ENCODE assay signal across 1 cellular context in genomic region chr7:88628363-88629085, GRCh38.
TF ChIP-seq lines count a peak whose summit lies in the region.

No MANE protein-coding gene starts in this region.

TF ChIP-seq in GM12878, 131 proteins besides CTCF, POLR2A, EP300 and RAD21 (continued from another document and continues in another):
- peak; percentile 81 for TF ChIP-seq SKIL (IDR thresholded peaks at IDR 0.05; ENCODE audit: low read depth, poor library complexity, severe bottlenecking)
- peak in 1 of 2 experiments; percentile 55; a peak in 1 of 4 replicates for TF ChIP-seq SRF (IDR thresholded peaks at IDR 0.05; ENCODE audit: low read depth in 2 of 2, low read length in 2 of 2)
- peak; percentile 96 for TF ChIP-seq ATF2 (IDR thresholded peaks at IDR 0.05; ENCODE audit: low read length)
- peak; percentile 89 for TF ChIP-seq MEF2B (IDR thresholded peaks at IDR 0.05; ENCODE audit: partially characterized antibody, poor library complexity, severe bottlenecking)
- peak; percentile 71 for TF ChIP-seq RUNX3 (IDR thresholded peaks at IDR 0.05; ENCODE audit: low read length)
- no peak for TF ChIP-seq HDAC2 (IDR thresholded peaks at IDR 0.05)
- TF ChIP-seq CHD2 (IDR thresholded peaks at IDR 0.05; ENCODE audit: borderline replicate concordance, low read depth, low read length): peak; percentile 68; the same call in 1 of the 2 replicates
- peak in 1 of 2 experiments; percentile 76; a peak in 1 of 4 replicates for TF ChIP-seq CEBPB (IDR thresholded peaks at IDR 0.05; ENCODE audit: borderline replicate concordance in 1 of 2, low read depth in 2 of 2, low read length in 2 of 2)
- peak; percentile 83 for TF ChIP-seq NR2F1 (conservative IDR thresholded peaks at IDR 0.05)
- TF ChIP-seq YBX1 (IDR thresholded peaks at IDR 0.05): no peak
- TF ChIP-seq EED (IDR thresholded peaks at IDR 0.05; ENCODE audit: low read depth): peak; percentile 81
- no peak for TF ChIP-seq KLF5 (IDR thresholded peaks at IDR 0.05; ENCODE audit: partially characterized antibody)
- TF ChIP-seq CUX1 (IDR thresholded peaks at IDR 0.05; ENCODE audit: insufficient replicate concordance, low read depth, low read length): peak; percentile 80
- peak in 1 of 2 experiments; percentile 24; a peak in 1 of 4 replicates for TF ChIP-seq BHLHE40 (IDR thresholded peaks at IDR 0.05; ENCODE audit: borderline replicate concordance in 1 of 2, low read depth in 2 of 2, low read length in 1 of 2)
- TF ChIP-seq KDM1A (IDR thresholded peaks at IDR 0.05; ENCODE audit: borderline replicate concordance): no peak
- peak; percentile 97 for TF ChIP-seq SPI1 (IDR thresholded peaks at IDR 0.05; ENCODE audit: borderline replicate concordance, insufficient read depth, low read depth, low read length)
- peak; percentile 91 for TF ChIP-seq JUND (IDR thresholded peaks at IDR 0.05; ENCODE audit: low read depth, low read length)
- TF ChIP-seq GABPA (IDR thresholded peaks at IDR 0.05; ENCODE audit: low read depth): peak; percentile 60; the same call in 1 of the 2 replicates
- peak; percentile 86 for TF ChIP-seq CREM (IDR thresholded peaks at IDR 0.05; ENCODE audit: low read depth)
- TF ChIP-seq IRF3 (IDR thresholded peaks at IDR 0.05): no peak
- TF ChIP-seq ZNF24 (IDR thresholded peaks at IDR 0.05): peak; percentile 86
- no peak for TF ChIP-seq SIN3A (IDR thresholded peaks at IDR 0.05; ENCODE audit: low read depth, low read length)
- TF ChIP-seq POU2F2 (IDR thresholded peaks at IDR 0.05; ENCODE audit: borderline replicate concordance, low read depth, low read length): no peak
- TF ChIP-seq SMAD1 (IDR thresholded peaks at IDR 0.05; ENCODE audit: low read depth, partially characterized antibody): peak; percentile 74
- TF ChIP-seq, protein P1, sequence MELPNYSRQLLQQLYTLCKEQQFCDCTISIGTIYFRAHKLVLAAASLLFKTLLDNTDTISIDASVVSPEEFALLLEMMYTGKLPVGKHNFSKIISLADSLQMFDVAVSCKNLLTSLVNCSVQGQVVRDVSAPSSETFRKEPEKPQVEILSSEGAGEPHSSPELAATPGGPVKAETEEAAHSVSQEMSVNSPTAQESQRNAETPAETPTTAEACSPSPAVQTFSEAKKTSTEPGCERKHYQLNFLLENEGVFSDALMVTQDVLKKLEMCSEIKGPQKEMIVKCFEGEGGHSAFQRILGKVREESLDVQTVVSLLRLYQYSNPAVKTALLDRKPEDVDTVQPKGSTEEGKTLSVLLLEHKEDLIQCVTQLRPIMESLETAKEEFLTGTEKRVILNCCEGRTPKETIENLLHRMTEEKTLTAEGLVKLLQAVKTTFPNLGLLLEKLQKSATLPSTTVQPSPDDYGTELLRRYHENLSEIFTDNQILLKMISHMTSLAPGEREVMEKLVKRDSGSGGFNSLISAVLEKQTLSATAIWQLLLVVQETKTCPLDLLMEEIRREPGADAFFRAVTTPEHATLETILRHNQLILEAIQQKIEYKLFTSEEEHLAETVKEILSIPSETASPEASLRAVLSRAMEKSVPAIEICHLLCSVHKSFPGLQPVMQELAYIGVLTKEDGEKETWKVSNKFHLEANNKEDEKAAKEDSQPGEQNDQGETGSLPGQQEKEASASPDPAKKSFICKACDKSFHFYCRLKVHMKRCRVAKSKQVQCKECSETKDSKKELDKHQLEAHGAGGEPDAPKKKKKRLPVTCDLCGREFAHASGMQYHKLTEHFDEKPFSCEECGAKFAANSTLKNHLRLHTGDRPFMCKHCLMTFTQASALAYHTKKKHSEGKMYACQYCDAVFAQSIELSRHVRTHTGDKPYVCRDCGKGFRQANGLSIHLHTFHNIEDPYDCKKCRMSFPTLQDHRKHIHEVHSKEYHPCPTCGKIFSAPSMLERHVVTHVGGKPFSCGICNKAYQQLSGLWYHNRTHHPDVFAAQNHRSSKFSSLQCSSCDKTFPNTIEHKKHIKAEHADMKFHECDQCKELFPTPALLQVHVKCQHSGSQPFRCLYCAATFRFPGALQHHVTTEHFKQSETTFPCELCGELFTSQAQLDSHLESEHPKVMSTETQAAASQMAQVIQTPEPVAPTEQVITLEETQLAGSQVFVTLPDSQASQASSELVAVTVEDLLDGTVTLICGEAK (IDR thresholded peaks at IDR 0.05; ENCODE audit: borderline replicate concordance): 0 out of 2 replicates have a peak, but pooled peaks have one; percentile 18
- TF ChIP-seq WRNIP1 (IDR thresholded peaks at IDR 0.05; ENCODE audit: borderline replicate concordance, low read depth, low read length): no peak
- no peak for TF ChIP-seq CHD1 (IDR thresholded peaks at IDR 0.05; ENCODE audit: low read depth, low read length)
- TF ChIP-seq BMI1 (IDR thresholded peaks at IDR 0.05; ENCODE audit: borderline replicate concordance): peak; percentile 91
- TF ChIP-seq MXI1 (IDR thresholded peaks at IDR 0.05; ENCODE audit: low read depth, low read length): peak; percentile 63; the same call in 1 of the 2 replicates
- no peak for TF ChIP-seq RBBP5 (conservative IDR thresholded peaks at IDR 0.05)
- no peak for TF ChIP-seq SMAD5 (IDR thresholded peaks at IDR 0.05; ENCODE audit: low read depth)
- TF ChIP-seq, protein P2, sequence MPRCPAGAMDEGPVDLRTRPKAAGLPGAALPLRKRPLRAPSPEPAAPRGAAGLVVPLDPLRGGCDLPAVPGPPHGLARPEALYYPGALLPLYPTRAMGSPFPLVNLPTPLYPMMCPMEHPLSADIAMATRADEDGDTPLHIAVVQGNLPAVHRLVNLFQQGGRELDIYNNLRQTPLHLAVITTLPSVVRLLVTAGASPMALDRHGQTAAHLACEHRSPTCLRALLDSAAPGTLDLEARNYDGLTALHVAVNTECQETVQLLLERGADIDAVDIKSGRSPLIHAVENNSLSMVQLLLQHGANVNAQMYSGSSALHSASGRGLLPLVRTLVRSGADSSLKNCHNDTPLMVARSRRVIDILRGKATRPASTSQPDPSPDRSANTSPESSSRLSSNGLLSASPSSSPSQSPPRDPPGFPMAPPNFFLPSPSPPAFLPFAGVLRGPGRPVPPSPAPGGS (IDR thresholded peaks at IDR 0.05; ENCODE audit: borderline replicate concordance, insufficient read depth, low read depth, low read length, poor library complexity, severe bottlenecking): peak; percentile 77
- no peak for TF ChIP-seq ZNF274 (IDR thresholded peaks at IDR 0.05; ENCODE audit: insufficient read depth, insufficient read length)
- peak; percentile 50; the same call in 1 of the 2 replicates for TF ChIP-seq PML (IDR thresholded peaks at IDR 0.05; ENCODE audit: low read length)
- TF ChIP-seq NBN (IDR thresholded peaks at IDR 0.05): peak; percentile 86
- TF ChIP-seq ETV6 (conservative IDR thresholded peaks at IDR 0.05 in 1 of 2, IDR thresholded peaks at IDR 0.05 in 1 of 2; ENCODE audit: borderline replicate concordance in 1 of 2, low read depth in 1 of 2): peak in 1 of 2 experiments; percentile 36; a peak in 1 of 4 replicates
- peak; percentile 67 for TF ChIP-seq TCF7 (IDR thresholded peaks at IDR 0.05; ENCODE audit: borderline replicate concordance)
- TF ChIP-seq ZNF622 (IDR thresholded peaks at IDR 0.05): no peak
- TF ChIP-seq CREB1 (IDR thresholded peaks at IDR 0.05; ENCODE audit: low read depth): 0 out of 2 replicates have a peak, but pooled peaks have one; percentile 13
- no peak for TF ChIP-seq ZZZ3 (IDR thresholded peaks at IDR 0.05; ENCODE audit: control insufficient read depth, insufficient read length, low read depth)
- peak; percentile 99 for TF ChIP-seq MTA2 (IDR thresholded peaks at IDR 0.05; ENCODE audit: low read depth)
- TF ChIP-seq ESRRA (IDR thresholded peaks at IDR 0.05; ENCODE audit: low read length): no peak
- no peak for TF ChIP-seq MYC (IDR thresholded peaks at IDR 0.05; ENCODE audit: insufficient read depth, insufficient read length, insufficient replicate concordance, low read length, severe bottlenecking)
- TF ChIP-seq, protein P3, sequence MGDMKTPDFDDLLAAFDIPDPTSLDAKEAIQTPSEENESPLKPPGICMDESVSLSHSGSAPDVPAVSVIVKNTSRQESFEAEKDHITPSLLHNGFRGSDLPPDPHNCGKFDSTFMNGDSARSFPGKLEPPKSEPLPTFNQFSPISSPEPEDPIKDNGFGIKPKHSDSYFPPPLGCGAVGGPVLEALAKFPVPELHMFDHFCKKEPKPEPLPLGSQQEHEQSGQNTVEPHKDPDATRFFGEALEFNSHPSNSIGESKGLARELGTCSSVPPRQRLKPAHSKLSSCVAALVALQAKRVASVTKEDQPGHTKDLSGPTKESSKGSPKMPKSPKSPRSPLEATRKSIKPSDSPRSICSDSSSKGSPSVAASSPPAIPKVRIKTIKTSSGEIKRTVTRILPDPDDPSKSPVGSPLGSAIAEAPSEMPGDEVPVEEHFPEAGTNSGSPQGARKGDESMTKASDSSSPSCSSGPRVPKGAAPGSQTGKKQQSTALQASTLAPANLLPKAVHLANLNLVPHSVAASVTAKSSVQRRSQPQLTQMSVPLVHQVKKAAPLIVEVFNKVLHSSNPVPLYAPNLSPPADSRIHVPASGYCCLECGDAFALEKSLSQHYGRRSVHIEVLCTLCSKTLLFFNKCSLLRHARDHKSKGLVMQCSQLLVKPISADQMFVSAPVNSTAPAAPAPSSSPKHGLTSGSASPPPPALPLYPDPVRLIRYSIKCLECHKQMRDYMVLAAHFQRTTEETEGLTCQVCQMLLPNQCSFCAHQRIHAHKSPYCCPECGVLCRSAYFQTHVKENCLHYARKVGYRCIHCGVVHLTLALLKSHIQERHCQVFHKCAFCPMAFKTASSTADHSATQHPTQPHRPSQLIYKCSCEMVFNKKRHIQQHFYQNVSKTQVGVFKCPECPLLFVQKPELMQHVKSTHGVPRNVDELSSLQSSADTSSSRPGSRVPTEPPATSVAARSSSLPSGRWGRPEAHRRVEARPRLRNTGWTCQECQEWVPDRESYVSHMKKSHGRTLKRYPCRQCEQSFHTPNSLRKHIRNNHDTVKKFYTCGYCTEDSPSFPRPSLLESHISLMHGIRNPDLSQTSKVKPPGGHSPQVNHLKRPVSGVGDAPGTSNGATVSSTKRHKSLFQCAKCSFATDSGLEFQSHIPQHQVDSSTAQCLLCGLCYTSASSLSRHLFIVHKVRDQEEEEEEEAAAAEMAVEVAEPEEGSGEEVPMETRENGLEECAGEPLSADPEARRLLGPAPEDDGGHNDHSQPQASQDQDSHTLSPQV (IDR thresholded peaks at IDR 0.05): no peak
- no peak for TF ChIP-seq ZSCAN29 (IDR thresholded peaks at IDR 0.05)
- peak; percentile 99 for TF ChIP-seq JUNB (IDR thresholded peaks at IDR 0.05)
